Comparison of ENCODE assay signal across 36 cellular contexts in the genomic region with DNA sequence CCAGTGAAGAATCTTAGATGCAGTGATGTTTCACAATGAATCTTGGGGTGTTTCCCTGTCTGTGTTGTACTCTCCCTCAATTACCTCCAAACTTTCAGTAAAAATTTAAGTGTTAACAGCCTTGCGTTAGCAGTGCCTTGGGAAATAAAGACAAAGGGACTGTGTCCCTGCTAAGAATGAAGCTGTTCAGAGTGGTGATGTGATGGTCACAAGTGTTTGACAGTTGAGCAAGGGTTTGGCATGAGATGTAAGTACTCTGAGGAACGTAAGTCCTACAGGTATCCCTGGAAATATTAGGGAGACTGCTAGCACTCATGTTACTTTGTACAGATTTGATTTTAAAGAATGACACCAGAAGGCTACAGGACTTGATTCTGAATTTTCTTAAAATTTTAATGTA.
"Had no signal": no experiment of that assay in that cellular context is flagged by ENCODE, and none has a peak within 500 bp of the region (broad histone marks: within the 10 kb centered on the region; RNA-seq: fewer than 3 reads in every experiment).

No MANE protein-coding gene starts in this region.

- FAIRE-seq: RCC 7860, TTC549 had no signal

- DNase-seq: activated CD4-positive, alpha-beta T cell treated with anti-CD3 and anti-CD28 coated beads for 36 hours; activated CD4-positive, alpha-beta T cell treated with anti-CD3 and anti-CD28 coated beads, Interleukin-2, amount 10 ng/mL, durations not matched to agents 7 days and 5 days; activated CD4-positive, alpha-beta T cell treated with anti-CD3 and anti-CD28 coated beads, Interleukin-2, amount 50 U/mL, for 48 hours; activated CD8-positive, alpha-beta T cell treated with anti-CD3 and anti-CD28 coated beads, Interleukin-2, amount 10 ng/mL, durations not matched to agents 7 days and 5 days; activated gamma-delta T cell; activated naive CD4-positive, alpha-beta T cell treated with Interleukin-2 at 50 U/mL for 16 hours; activated naive CD8-positive, alpha-beta T cell treated with anti-CD3 and anti-CD28 coated beads, Interleukin-2, amount 10 ng/mL, durations not matched to agents 7 days and 5 days; activated T-cell treated with anti-CD3 and anti-CD28 coated beads, Interleukin-2, amount 50 U/mL, for 24 hours; Kasumi-1; KG1; MG63; NCI-H1092; NCI-H1436 treated with DMSO at 0.1 percent for 48 hours; NCI-H1694 treated with DMSO at 0.1 percent for 48 hours; NCI-H2029; NCI-H345; NCI-H510A; NCI-H526; NCI-H748 treated with DMSO at 0.1 percent for 48 hours; NK-92 treated with Interleukin-12 subunit alpha and Interleukin-12 subunit beta, amount 100 ng/mL, for 24 hours; PC-9; SHP77; SJCRH30; SK-N-SH had no signal

- H3K4me1 ChIP-seq: ascending aorta, SJCRH30 had no signal

- ATAC-seq: activated CD4-positive, alpha-beta T cell treated with anti-CD3 and anti-CD28 coated beads for 36 hours; activated CD4-positive, CD25-positive, alpha-beta regulatory T cell treated with anti-CD3 and anti-CD28 coated beads, Interleukin-2, amount 50 U/mL, for 24 hours; activated CD8-positive, alpha-beta T cell treated with anti-CD3 and anti-CD28 coated beads, Interleukin-2, amount 10 ng/mL, durations not matched to agents 7 days and 5 days; WTC11 had no signal

- H3K27me3 Mint-ChIP-seq: activated CD4-positive, alpha-beta T cell treated with anti-CD3 and anti-CD28 coated beads, Interleukin-2, amount 10 ng/mL, durations not matched to agents 7 days and 5 days; activated naive CD8-positive, alpha-beta T cell treated with anti-CD3 and anti-CD28 coated beads, Interleukin-2, amount 10 ng/mL, durations not matched to agents 7 days and 5 days; central memory CD8-positive, alpha-beta T cell had no signal

- H3K27me3 ChIP-seq: ascending aorta, cardiac muscle cell, MG63, SJCRH30 had no signal

- H3K4me1 Mint-ChIP-seq: activated CD4-positive, alpha-beta T cell treated with anti-CD3 and anti-CD28 coated beads for 36 hours; activated CD4-positive, alpha-beta T cell treated with anti-CD3 and anti-CD28 coated beads, Interleukin-2, amount 10 ng/mL, durations not matched to agents 7 days and 5 days; activated naive CD4-positive, alpha-beta T cell treated with anti-CD3 and anti-CD28 coated beads, Interleukin-2, amount 50 U/mL, for 24 hours; activated naive CD8-positive, alpha-beta T cell treated with anti-CD3 and anti-CD28 coated beads, Interleukin-2, amount 10 ng/mL, durations not matched to agents 7 days and 5 days; central memory CD8-positive, alpha-beta T cell; WTC11 had no signal

- H3K9me3 ChIP-seq: ascending aorta, MG63, SJCRH30, SK-N-SH had no signal

- H3K27ac Mint-ChIP-seq: activated CD4-positive, alpha-beta T cell treated with anti-CD3 and anti-CD28 coated beads for 36 hours; activated CD4-positive, alpha-beta T cell treated with anti-CD3 and anti-CD28 coated beads, Interleukin-2, amount 10 ng/mL, durations not matched to agents 7 days and 5 days; activated CD8-positive, alpha-beta T cell treated with anti-CD3 and anti-CD28 coated beads, Interleukin-2, amount 10 ng/mL, durations not matched to agents 7 days and 5 days; activated naive CD4-positive, alpha-beta T cell treated with anti-CD3 and anti-CD28 coated beads, Interleukin-2, amount 50 U/mL, for 24 hours; activated naive CD8-positive, alpha-beta T cell treated with anti-CD3 and anti-CD28 coated beads, Interleukin-2, amount 10 ng/mL, durations not matched to agents 7 days and 5 days; activated T-cell treated with anti-CD3 and anti-CD28 coated beads, Interleukin-2, amount 50 U/mL, for 24 hours; activated T-helper 2 cell treated with anti-CD3 and anti-CD28 coated beads, Interferon-gamma antibody, Interleukin-2, Interleukin-4, amounts not matched to agents 10 μg/mL and 5 μg/mL and 100 μg/mL, durations not matched to agents 14 hours and 24 hours and 36 hours; T-helper 1 cell treated with Interleukin-12 subunit alpha and Interleukin-12 subunit beta and Interleukin-4 antibody, amounts not matched to agents 30 μg/mL and 1 μg/mL, for 36 hours; T-helper 2 cell treated with Interferon-gamma antibody and Interleukin-4, amounts not matched to agents 5 μg/mL and 100 μg/mL, for 36 hours; WTC11 had no signal

- H3K4me3 Mint-ChIP-seq: activated CD4-positive, alpha-beta T cell treated with anti-CD3 and anti-CD28 coated beads for 36 hours; activated CD4-positive, alpha-beta T cell treated with anti-CD3 and anti-CD28 coated beads, Interleukin-2, amount 10 ng/mL, durations not matched to agents 7 days and 5 days; activated CD8-positive, alpha-beta T cell treated with anti-CD3 and anti-CD28 coated beads, Interleukin-2, amount 10 ng/mL, durations not matched to agents 7 days and 5 days; activated naive CD4-positive, alpha-beta T cell treated with anti-CD3 and anti-CD28 coated beads, Interleukin-2, amount 50 U/mL, for 24 hours; activated naive CD8-positive, alpha-beta T cell treated with anti-CD3 and anti-CD28 coated beads, Interleukin-2, amount 10 ng/mL, durations not matched to agents 7 days and 5 days; activated T-cell treated with anti-CD3 and anti-CD28 coated beads, Interleukin-2, amount 50 U/mL, for 24 hours; central memory CD8-positive, alpha-beta T cell; T-helper 1 cell treated with Interleukin-12 subunit alpha and Interleukin-12 subunit beta and Interleukin-4 antibody, amounts not matched to agents 30 μg/mL and 1 μg/mL, for 36 hours; T-helper 2 cell treated with Interferon-gamma antibody and Interleukin-4, amounts not matched to agents 5 μg/mL and 100 μg/mL, for 36 hours; WTC11 had no signal

- H3K36me3 ChIP-seq: ascending aorta, cardiac muscle cell, MG63, SJCRH30 had no signal

- H3K9me3 Mint-ChIP-seq: activated CD4-positive, alpha-beta T cell treated with anti-CD3 and anti-CD28 coated beads, Interleukin-2, amount 10 ng/mL, durations not matched to agents 7 days and 5 days; activated naive CD4-positive, alpha-beta T cell treated with anti-CD3 and anti-CD28 coated beads, Interleukin-2, amount 50 U/mL, for 24 hours; activated naive CD8-positive, alpha-beta T cell treated with anti-CD3 and anti-CD28 coated beads, Interleukin-2, amount 10 ng/mL, durations not matched to agents 7 days and 5 days; activated T-cell treated with anti-CD3 and anti-CD28 coated beads, Interleukin-2, amount 50 U/mL, for 24 hours; activated T-helper 2 cell treated with anti-CD3 and anti-CD28 coated beads, Interferon-gamma antibody, Interleukin-2, Interleukin-4, amounts not matched to agents 10 μg/mL and 5 μg/mL and 100 μg/mL, durations not matched to agents 14 hours and 24 hours and 36 hours; T-helper 1 cell treated with Interleukin-12 subunit alpha and Interleukin-12 subunit beta and Interleukin-4 antibody, amounts not matched to agents 30 μg/mL and 1 μg/mL, for 36 hours; T-helper 2 cell treated with Interferon-gamma antibody and Interleukin-4, amounts not matched to agents 5 μg/mL and 100 μg/mL, for 36 hours; WTC11 had no signal

- H3K4me2 ChIP-seq: PC-9, SK-N-SH had no signal

- H3K27ac ChIP-seq: ascending aorta, cardiac muscle cell, PC-9, RWPE1, SJCRH30 had no signal

- H2AFZ ChIP-seq: PC-9 had no signal

- H3K4me3 ChIP-seq: ascending aorta, cardiac muscle cell, MG63, PC-9, SJCRH30 had no signal

- H3K9me2 ChIP-seq: SK-N-SH had no signal

- H3K36me3 Mint-ChIP-seq: activated naive CD4-positive, alpha-beta T cell treated with anti-CD3 and anti-CD28 coated beads, Interleukin-2, amount 50 U/mL, for 24 hours; activated naive CD8-positive, alpha-beta T cell treated with anti-CD3 and anti-CD28 coated beads, Interleukin-2, amount 10 ng/mL, durations not matched to agents 7 days and 5 days; WTC11 had no signal

- H3K9ac ChIP-seq: SK-N-SH had no signal
